Comparison of ENCODE assay signal across 8 cellular contexts in genomic region chr16:19521471-19522368, GRCh38. TPM values are rescaled to one million over a fixed set of nuclear protein-coding genes. Genes with fewer than 3 reads are reported as not detected.
DNase-seq lines count a peak whose midpoint lies in the region; ATAC-seq, FAIRE-seq and TF ChIP-seq lines count a peak whose summit lies in the region.

Gene GDE1, minus strand, starts transcription at chr16:19522098. Its CDS starts 134 bp downstream, at chr16:19521964.

- no peaks in the 10 kb centered on the region for H3K9me3 ChIP-seq in breast epithelium
- no peaks in the 10 kb centered on the region for H3K9me3 ChIP-seq in iPS-20b (ENCODE audit: insufficient read depth, low read depth, low read length)
- H3K9me3 ChIP-seq in small intestine (ENCODE audit: control insufficient read depth, low read depth) = no peaks in the 10 kb centered on the region

- peak; percentile 94 for DNase-seq in ACHN
- DNase-seq in NCI-H2171 (lab: John Stamatoyannopoulos, UW) = peak; percentile 94
- DNase-seq in breast epithelium (ENCODE audit: low spot score in 2 of 2) = peak; percentile 90 to 91
- DNase-seq in small intestine = peak; percentile 93

- in situ Hi-C loops in ACHN (cut with HindIII; ENCODE audit: low pct_ligation_motif_present, low pct_unique_long_range_greater_than_20kb, low sequenced_read_pairs) = loop anchor here (25.0 kb wide), 1 partner anchor 109 kb away; the partner anchor contains the start of gene TMC5

- no peak for FAIRE-seq in small intestine (lab: Jason Lieb, UNC)

- no peaks in the 10 kb centered on the region for H3K27me3 ChIP-seq in breast epithelium
- no peaks in the 10 kb centered on the region for H3K27me3 ChIP-seq in iPS-20b (ENCODE audit: insufficient read depth, low read length)
- H3K27me3 ChIP-seq in small intestine (ENCODE audit: control insufficient read depth in 2 of 2, insufficient read depth in 2 of 2, low read length in 2 of 2) = no peaks in the 10 kb centered on the region

- TF ChIP-seq POLR2A in breast epithelium (IDR thresholded peaks at IDR 0.05) = peak; percentile 80

- H3K9ac ChIP-seq in iPS-20b (ENCODE audit: low read depth, low read length) = peak within 1 kb of the TSS; percentile 89

- TF ChIP-seq CTCF in VCaP (conservative IDR thresholded peaks at IDR 0.05) = peak; percentile 42
- TF ChIP-seq CTCF in breast epithelium (IDR thresholded peaks at IDR 0.05) = peak; percentile 15 to 25 (median 24)

- 0 to 1% (median 0%) methylated on average over 56 to 62 of the region's 62 CpGs for WGBS in small intestine, 3 donors

- peak within 1 kb of the TSS; percentile 74 to 92 (median 79) for H3K4me3 ChIP-seq in breast epithelium
- H3K4me3 ChIP-seq in iPS-20b (ENCODE audit: low read length) = peak within 1 kb of the TSS; percentile 83
- H3K4me3 ChIP-seq in small intestine (ENCODE audit: low read depth in 1 of 2, low read length in 2 of 2) = peak within 1 kb of the TSS; percentile 79 to 93

- H3K27ac ChIP-seq in VCaP = peak within 1 kb of the TSS; percentile 80
- peak within 1 kb of the TSS; percentile 91 to 92 for H3K27ac ChIP-seq in breast epithelium
- peak within 1 kb of the TSS; percentile 22 for H3K27ac ChIP-seq in iPS-20b (ENCODE audit: low read length)
- peak within 1 kb of the TSS; percentile 89 to 97 for H3K27ac ChIP-seq in small intestine (ENCODE audit: low read depth in 1 of 2, low read length in 1 of 2)

- H3K36me3 ChIP-seq in breast epithelium = no peaks in the 10 kb centered on the region
- H3K36me3 ChIP-seq in iPS-20b (ENCODE audit: insufficient read depth, low read depth, low read length) = peaks cover 8% of the 10 kb centered on the region
- H3K36me3 ChIP-seq in small intestine (ENCODE audit: control insufficient read depth in 2 of 2, insufficient read depth in 2 of 2, low read length in 2 of 2) = peaks cover 0 to 2% of the 10 kb centered on the region in 2 donors

- intact Hi-C loops in breast epithelium (cut with DNase I; ENCODE audit: low total_unique reads) = no loop called here

- ATAC-seq in GM18867 (IDR thresholded peaks at IDR 0.05; ENCODE audit: unreplicated experiment) = peak; percentile 78
- ATAC-seq in HG03103 (IDR thresholded peaks at IDR 0.05; ENCODE audit: low read depth, unreplicated experiment) = peak; percentile 68

- H3K4me1 ChIP-seq in breast epithelium (peaks cover 0 to 4% of the 10 kb centered on the region in 2 donors), iPS-20b (ENCODE audit: insufficient read depth, low read length) (peaks cover 24% of the 10 kb centered on the region), small intestine (ENCODE audit: control insufficient read depth in 2 of 2, insufficient read depth in 1 of 2, low read depth in 1 of 2, low read length in 1 of 2) (peaks cover 9 to 11% of the 10 kb centered on the region in 2 donors)

RNA-seq across cellular contexts. Expression of gene GDE1, which starts in this region (rescaled TPM):
- total RNA-seq in breast epithelium = 10 to 100 TPM; 49.2 to 70.4 (median 56.7) TPM
- 10 to 100 TPM; 29.7 to 44.5 (median 33.2) TPM for polyA plus RNA-seq in small intestine

Comparison
In these comparisons a context has a peak if more than half of its experiments do, and no peak if none do; other contexts are left out.
1. Peak in every context shown above with its lines: DNase-seq, ATAC-seq, H3K4me3 ChIP-seq and H3K27ac ChIP-seq.
2. H3K27ac ChIP-seq: peak in every context shown above with its lines; median percentile 93 in small intestine; 92 in breast epithelium; 80 in VCaP; 22 in iPS-20b.